In the genomic region with DNA sequence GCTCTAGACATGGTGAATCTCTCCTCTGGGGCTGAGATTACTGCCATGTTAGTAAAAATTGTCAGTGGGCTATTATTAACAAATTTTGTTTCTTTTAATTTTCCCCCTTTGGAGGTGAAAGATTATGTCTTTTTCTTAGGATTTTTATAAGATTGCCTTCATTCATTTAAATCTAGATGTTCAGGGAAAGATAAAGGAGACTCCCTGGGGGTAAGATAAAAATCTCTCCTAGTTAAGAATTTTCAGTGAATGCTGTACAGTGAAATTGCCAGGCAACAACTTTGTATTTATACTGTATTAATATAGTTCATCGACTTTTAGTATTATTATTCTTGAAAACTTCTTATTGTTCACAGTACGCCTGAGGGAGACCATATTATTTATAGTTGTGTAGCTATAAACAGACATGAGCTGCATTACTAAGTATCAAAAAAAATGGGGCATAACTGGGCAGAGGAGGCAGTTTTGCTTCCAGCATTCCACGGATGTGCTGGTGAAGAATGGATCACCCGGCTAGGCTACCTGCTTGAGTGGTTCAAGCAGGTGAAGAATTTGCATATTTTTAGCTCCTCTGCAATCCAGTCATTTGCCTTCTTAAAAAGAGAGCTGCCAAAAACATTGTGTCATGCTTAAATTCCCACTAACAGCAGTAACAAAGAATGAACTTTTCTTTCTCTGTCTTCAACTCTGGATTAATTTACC, we compare ENCODE assay signal across 28 cellular contexts.
"Had no signal": no experiment of that assay in that cellular context is flagged by ENCODE, and none has a peak within 500 bp of the region (broad histone marks: within the 10 kb centered on the region; RNA-seq: fewer than 3 reads in every experiment).

No MANE protein-coding gene starts in this region.

- H3K36me3 ChIP-seq: neural progenitor cell, ovary, right lobe of liver, sigmoid colon, stomach, thoracic aorta, thyroid gland, tibial nerve, upper lobe of right lung, uterus had no signal

- H3K4me3 Mint-ChIP-seq: natural killer cell; nephron; neural progenitor cell; stimulated activated effector memory CD8-positive, alpha-beta T cell treated with anti-CD3 and anti-CD28 coated beads, Interleukin-12 subunit alpha, Interleukin-12 subunit beta, amount 100 ng/mL, for 72 hours; stimulated activated naive B cell treated with anti-CD40 and anti-IgM and Interleukin-4, amounts not matched to agents 10 μg/mL and 1 μg/mL and 100 μg/mL, for 72 hours; stimulated activated naive CD8-positive, alpha-beta T cell treated with anti-CD3 and anti-CD28 coated beads, Interleukin-15, Interleukin-2, amounts not matched to agents 100 ng/mL and 50 ng/mL, for 24 hours; type B pancreatic cell had no signal

- H3K27me3 Mint-ChIP-seq: stimulated activated naive B cell treated with anti-CD40 and anti-IgM and Interleukin-4, amounts not matched to agents 10 μg/mL and 1 μg/mL and 100 μg/mL, for 72 hours; stimulated activated naive CD8-positive, alpha-beta T cell treated with anti-CD3 and anti-CD28 coated beads, Interleukin-15, Interleukin-2, amounts not matched to agents 100 ng/mL and 50 ng/mL, for 24 hours; type B pancreatic cell had no signal

- H3K27ac Mint-ChIP-seq: natural killer cell; nephron; progenitor cell of endocrine pancreas; stimulated activated effector memory CD8-positive, alpha-beta T cell treated with anti-CD3 and anti-CD28 coated beads, Interleukin-12 subunit alpha, Interleukin-12 subunit beta, amount 100 ng/mL, for 72 hours; stimulated activated naive B cell treated with anti-CD40 and anti-IgM and Interleukin-4, amounts not matched to agents 10 μg/mL and 1 μg/mL and 100 μg/mL, for 72 hours; stimulated activated naive CD8-positive, alpha-beta T cell treated with anti-CD3 and anti-CD28 coated beads, Interleukin-15, Interleukin-2, amounts not matched to agents 100 ng/mL and 50 ng/mL, for 24 hours had no signal

- H2AFZ ChIP-seq: neural progenitor cell, parathyroid adenoma had no signal

- H3K4me3 ChIP-seq: neural progenitor cell, ovary, psoas muscle, right lobe of liver, sigmoid colon, stomach, thoracic aorta, thyroid gland, tibial nerve, upper lobe of right lung, uterus had no signal

- H3K9me3 Mint-ChIP-seq: nephron; neural progenitor cell; stimulated activated naive CD8-positive, alpha-beta T cell treated with anti-CD3 and anti-CD28 coated beads, Interleukin-15, Interleukin-2, amounts not matched to agents 100 ng/mL and 50 ng/mL, for 24 hours had no signal

- H3K27me3 ChIP-seq: neural progenitor cell, ovary, right lobe of liver, sigmoid colon, stomach, thyroid gland, tibial nerve, upper lobe of right lung had no signal

- H3K4me1 Mint-ChIP-seq: natural killer cell; stimulated activated effector memory CD8-positive, alpha-beta T cell treated with anti-CD3 and anti-CD28 coated beads, Interleukin-12 subunit alpha, Interleukin-12 subunit beta, amount 100 ng/mL, for 72 hours; stimulated activated naive B cell treated with anti-CD40 and anti-IgM and Interleukin-4, amounts not matched to agents 10 μg/mL and 1 μg/mL and 100 μg/mL, for 72 hours had no signal

- H3K36me3 Mint-ChIP-seq: neural progenitor cell; stimulated activated effector memory CD8-positive, alpha-beta T cell treated with anti-CD3 and anti-CD28 coated beads, Interleukin-12 subunit alpha, Interleukin-12 subunit beta, amount 100 ng/mL, for 72 hours; stimulated activated naive B cell treated with anti-CD40 and anti-IgM and Interleukin-4, amounts not matched to agents 10 μg/mL and 1 μg/mL and 100 μg/mL, for 72 hours had no signal

- H3K9me3 ChIP-seq: ovary, psoas muscle, right lobe of liver, sigmoid colon, stomach, thoracic aorta, thyroid gland, tibial nerve, upper lobe of right lung, uterus had no signal

- H3K79me2 ChIP-seq: parathyroid adenoma had no signal

- H3K4me1 ChIP-seq: neural progenitor cell, parathyroid adenoma, psoas muscle, right lobe of liver, sigmoid colon, stomach, thyroid gland, tibial nerve, upper lobe of right lung, uterus had no signal

- ATAC-seq: natural killer cell; psoas muscle; right cardiac atrium; right lobe of liver; stimulated activated effector memory CD8-positive, alpha-beta T cell treated with anti-CD3 and anti-CD28 coated beads, Interleukin-12 subunit alpha, Interleukin-12 subunit beta, amount 100 ng/mL, for 72 hours; stimulated activated naive B cell treated with anti-CD40 and anti-IgM and Interleukin-4, amounts not matched to agents 10 μg/mL and 1 μg/mL and 100 μg/mL, for 72 hours; upper lobe of right lung had no signal

- DNase-seq: natural killer cell; occipital lobe; ovary; posterior cingulate gyrus; psoas muscle; right cardiac atrium; right lobe of liver; sigmoid colon; small intestine; stimulated activated CD4-positive, alpha-beta T cell treated with anti-CD3 and anti-CD28 coated beads, Interleukin-15, amount 100 ng/mL, for 24 hours; stimulated activated CD4-positive, alpha-beta T cell treated with anti-CD3 and anti-CD28 coated beads, Interleukin-2, amount 100 ng/mL, for 24 hours; stimulated activated CD4-positive, alpha-beta T cell treated with anti-CD3 and anti-CD28 coated beads, Interleukin-2, amount 100 ng/mL, for 48 hours; stimulated activated CD4-positive, alpha-beta T cell treated with anti-CD3 and anti-CD28 coated beads, Interleukin-4, amount 100 ng/mL, for 24 hours; stimulated activated naive B cell treated with anti-CD40 and anti-IgM and Interleukin-4, amounts not matched to agents 10 μg/mL and 1 μg/mL and 100 μg/mL, for 72 hours; stimulated activated naive CD4-positive, alpha-beta T cell treated with Interleukin-2 at 50 U/mL for 16 hours; stomach; thyroid gland; upper lobe of right lung; uterus had no signal

- H3K27ac ChIP-seq: neural progenitor cell, ovary, parathyroid adenoma, psoas muscle, right lobe of liver, sigmoid colon, stomach, thoracic aorta, thyroid gland, tibial nerve, upper lobe of right lung, uterus had no signal

- H3K4me2 ChIP-seq: neural progenitor cell had no signal
